ENCODE assay signal across 9 cellular contexts in genomic region chr3:111667621-111668239, GRCh38. TPM values are rescaled to one million over a fixed set of nuclear protein-coding genes. Genes with fewer than 3 reads are reported as not detected.
DNase-seq lines count a peak whose midpoint lies in the region; ATAC-seq and TF ChIP-seq lines count a peak whose summit lies in the region.
"Had no signal": no experiment of that assay in that cellular context is flagged by ENCODE, and none has a peak within 500 bp of the region (broad histone marks: within the 10 kb centered on the region; RNA-seq: fewer than 3 reads in every experiment).

No MANE protein-coding gene starts in this region.

- TF ChIP-seq POLR2A in right lobe of liver (IDR thresholded peaks at IDR 0.05) (no peak), breast epithelium (IDR thresholded peaks at IDR 0.05) (no peak)

- H3K27ac ChIP-seq in OCI-LY3 (ENCODE audit: low read length) (peak overlapping the region; percentile 72), right lobe of liver (peak overlapping the region in 2 of 3 donors; percentile 12 to 43), breast epithelium (no peak overlapping the region)

- DNase-seq in activated naive CD4-positive, alpha-beta T cell treated with Interleukin-2 at 50 U/mL for 16 hours = peak; percentile 61
- DNase-seq in right lobe of liver (peak in 1 of 3 donors; percentile 63), NCI-H510A treated with DMSO at 0.1 percent for 48 hours (lab: John Stamatoyannopoulos, UW) (no peak), breast epithelium (ENCODE audit: low spot score in 2 of 2) (no peak)

- H3K27ac Mint-ChIP-seq in stimulated activated naive CD8-positive, alpha-beta T cell treated with anti-CD3 and anti-CD28 coated beads, Interleukin-15, Interleukin-2, amounts not matched to agents 100 ng/mL and 50 ng/mL, for 24 hours = peak overlapping the region; percentile 92

- no peak overlapping the region for H3K9ac ChIP-seq in OCI-LY3 (ENCODE audit: low read length)

- H3K36me3 ChIP-seq in OCI-LY3 (replicated peaks; ENCODE audit: low read depth, low read length) = no peaks in the 10 kb centered on the region
- no peaks in the 10 kb centered on the region for H3K36me3 ChIP-seq in right lobe of liver
- no peaks in the 10 kb centered on the region for H3K36me3 ChIP-seq in breast epithelium

- H3K9me3 Mint-ChIP-seq in stimulated activated naive CD8-positive, alpha-beta T cell treated with anti-CD3 and anti-CD28 coated beads, Interleukin-15, Interleukin-2, amounts not matched to agents 100 ng/mL and 50 ng/mL, for 24 hours = peaks cover 12% of the 10 kb centered on the region

- H3K4me1 ChIP-seq in OCI-LY3 (ENCODE audit: low read length) (peaks cover 27% of the 10 kb centered on the region), right lobe of liver (no peaks in the 10 kb centered on the region), breast epithelium (no peaks in the 10 kb centered on the region)

- WGBS in right lobe of liver (ENCODE audit: insufficient coverage, low coverage, low lambda C conversion rate, missing lambda C conversion rate) = 47% methylated on average over 5 of the region's 5 CpGs

- ATAC-seq in GM18508 (IDR thresholded peaks at IDR 0.05; ENCODE audit: insufficient read depth, unreplicated experiment) = peak; percentile 95
- peak; percentile 99 for ATAC-seq in HG02798 (IDR thresholded peaks at IDR 0.05; ENCODE audit: poor library complexity, unreplicated experiment)
- peak; percentile 63 to 85 (median 76) for ATAC-seq in right lobe of liver
- ATAC-seq: Panc1 had no signal

- H3K27me3 ChIP-seq in OCI-LY3 (ENCODE audit: low read depth, low read length) (no peaks in the 10 kb centered on the region), right lobe of liver (no peaks in the 10 kb centered on the region), breast epithelium (no peaks in the 10 kb centered on the region)

- peak overlapping the region; percentile 68 for H3K4me3 Mint-ChIP-seq in stimulated activated naive CD8-positive, alpha-beta T cell treated with anti-CD3 and anti-CD28 coated beads, Interleukin-15, Interleukin-2, amounts not matched to agents 100 ng/mL and 50 ng/mL, for 24 hours

- peaks cover 75% of the 10 kb centered on the region for H3K4me1 Mint-ChIP-seq in stimulated activated naive CD8-positive, alpha-beta T cell treated with anti-CD3 and anti-CD28 coated beads, Interleukin-15, Interleukin-2, amounts not matched to agents 100 ng/mL and 50 ng/mL, for 24 hours (ENCODE audit: low read depth)

- H2AFZ ChIP-seq in OCI-LY3 (ENCODE audit: low read depth, low read length) = peak overlapping the region; percentile 2; the same call in 1 of the 2 replicates

- H3K27me3 Mint-ChIP-seq in stimulated activated naive CD8-positive, alpha-beta T cell treated with anti-CD3 and anti-CD28 coated beads, Interleukin-15, Interleukin-2, amounts not matched to agents 100 ng/mL and 50 ng/mL, for 24 hours = no peaks in the 10 kb centered on the region

- H3K36me3 Mint-ChIP-seq in stimulated activated naive CD8-positive, alpha-beta T cell treated with anti-CD3 and anti-CD28 coated beads, Interleukin-15, Interleukin-2, amounts not matched to agents 100 ng/mL and 50 ng/mL, for 24 hours (ENCODE audit: low read depth) = peaks cover 26% of the 10 kb centered on the region

- intact Hi-C loops in right lobe of liver (cut with DNase I) = no loop called here
- intact Hi-C loops in breast epithelium (cut with DNase I; ENCODE audit: low total_unique reads) = no loop called here

- peak overlapping the region; percentile 33 for H3K4me3 ChIP-seq in OCI-LY3 (ENCODE audit: low read length)
- no peak overlapping the region for H3K4me3 ChIP-seq in right lobe of liver
- H3K4me3 ChIP-seq in breast epithelium = no peak overlapping the region

- no peaks in the 10 kb centered on the region for H3K9me3 ChIP-seq in OCI-LY3 (ENCODE audit: insufficient read depth, low read length)
- no peaks in the 10 kb centered on the region for H3K9me3 ChIP-seq in right lobe of liver
- no peaks in the 10 kb centered on the region for H3K9me3 ChIP-seq in breast epithelium

- TF ChIP-seq CTCF in OCI-LY3 (IDR thresholded peaks at IDR 0.05; ENCODE audit: low read depth, low read length) (no peak), right lobe of liver (IDR thresholded peaks at IDR 0.05) (no peak), breast epithelium (IDR thresholded peaks at IDR 0.05) (no peak)

- no peaks in the 10 kb centered on the region for H3K79me2 ChIP-seq in OCI-LY3 (ENCODE audit: low read length)

- H4K20me1 ChIP-seq in OCI-LY3 (ENCODE audit: insufficient read depth, low read length) = no peaks in the 10 kb centered on the region

- peak overlapping the region; percentile 55 for H3K4me2 ChIP-seq in OCI-LY3 (ENCODE audit: low read length)

RNA-seq across cellular contexts. Expression of gene PLCXD2, which starts 6.7 kb away (rescaled TPM):
- total RNA-seq in right lobe of liver = 10 to 100 TPM in 4 of 6 experiments, 1 to 10 TPM in 2; 7.1 to 27.3 (median 17.2) TPM
- 1 to 10 TPM in 1 of 3 donors, under 1 TPM in 2; 0.16 to 1.3 (median 0.33) TPM for total RNA-seq in breast epithelium

Comparison
In these comparisons a context has a peak if more than half of its experiments do, and no peak if none do; other contexts are left out.
1. H3K27ac ChIP-seq: peak in OCI-LY3 (single experiment) and right lobe of liver (2 of 3); none in breast epithelium (0 of 2).
2. Peak in every context shown above with its lines, with median percentiles within 50 percentile points of each other: ATAC-seq.